Comparison of ENCODE assay signal across 9 cellular contexts in the genomic region with DNA sequence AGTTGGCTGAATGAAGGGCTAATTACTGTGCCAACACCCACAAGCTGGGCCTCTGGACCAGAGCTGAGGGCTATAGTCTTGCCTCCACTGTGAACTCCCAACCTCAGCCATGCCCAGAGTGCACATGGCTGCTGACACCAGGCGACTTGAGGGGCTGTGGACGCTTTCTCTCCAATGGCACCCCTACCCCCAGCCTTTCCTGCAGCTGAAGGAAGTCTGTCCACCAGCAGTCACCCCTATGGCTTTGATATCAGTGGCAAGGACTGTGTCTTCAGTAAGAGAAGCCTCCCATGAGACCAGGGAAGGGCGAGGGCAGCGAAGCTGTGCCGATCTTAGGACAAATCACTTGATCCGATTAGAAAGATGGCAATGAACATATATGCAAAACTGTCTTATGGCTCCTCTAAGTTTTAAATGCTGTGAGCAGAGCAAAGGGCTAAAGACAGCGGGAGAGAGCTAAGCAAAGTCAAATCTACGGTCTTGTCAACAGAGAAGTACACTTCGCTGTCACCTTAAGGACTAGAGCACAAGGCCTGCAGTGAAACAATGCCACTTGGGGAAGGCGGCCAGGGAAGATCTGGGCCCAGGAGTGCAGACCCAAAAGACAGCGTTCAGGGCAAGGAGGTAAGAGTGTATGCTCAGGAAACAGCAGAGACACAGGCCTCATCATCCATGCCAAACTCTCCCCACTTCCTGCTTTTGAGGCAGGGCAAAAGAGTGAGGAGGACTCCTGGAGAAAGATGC. TPM values are rescaled to one million over a fixed set of nuclear protein-coding genes. Genes with fewer than 3 reads are reported as not detected.
A peak's percentile ranks its signal among the peaks of the same experiment; 100 is the strongest.
DNase-seq lines count a peak whose midpoint lies in the region; ATAC-seq and TF ChIP-seq lines count a peak whose summit lies in the region.
"Had no signal": no experiment of that assay in that cellular context is flagged by ENCODE, and none has a peak within 500 bp of the region (broad histone marks: within the 10 kb centered on the region; RNA-seq: fewer than 3 reads in every experiment).

No MANE protein-coding gene starts in this region.

- peak overlapping the region; percentile 52 for H3K4me3 ChIP-seq in CD8-positive, alpha-beta memory T cell (ENCODE audit: low read length)
- H3K4me3 ChIP-seq in LNCaP clone FGC (ENCODE audit: low read depth, low read length) (peak overlapping the region; percentile 80), neural cell (ENCODE audit: low read length) (peak overlapping the region; percentile 99)

- H4K20me1 ChIP-seq in neural cell (ENCODE audit: insufficient read depth) = no peaks in the 10 kb centered on the region

- no peak for TF ChIP-seq RAD21 in neural cell (conservative IDR thresholded peaks at IDR 0.05)

- H3K4me1 ChIP-seq in CD8-positive, alpha-beta memory T cell (ENCODE audit: insufficient read depth, low read length) = peaks cover 21% of the 10 kb centered on the region

- POLR2A ChIA-PET in CD8-positive, alpha-beta memory T cell (lab: Charles Lee) = no interaction called here

- H3K9me3 Mint-ChIP-seq in CD8-positive, alpha-beta memory T cell = no peaks in the 10 kb centered on the region
- no peaks in the 10 kb centered on the region for H3K9me3 Mint-ChIP-seq in central memory CD8-positive, alpha-beta T cell

- H2AFZ ChIP-seq in neural cell (ENCODE audit: low read depth, low read length) = no peak overlapping the region

- H3K36me3 Mint-ChIP-seq in CD8-positive, alpha-beta memory T cell = peaks cover 0 to 54% (median 3%) of the 10 kb centered on the region in 3 donors
- H3K36me3 Mint-ChIP-seq in central memory CD8-positive, alpha-beta T cell (ENCODE audit: insufficient read depth) = peaks cover 31% of the 10 kb centered on the region

- H3K9ac ChIP-seq in neural cell (ENCODE audit: low read length) = peak overlapping the region; percentile 81

- TF ChIP-seq CTCF in LNCaP clone FGC (IDR thresholded peaks at IDR 0.05; ENCODE audit: control insufficient read depth, extremely low read depth, insufficient read depth) (no peak), neural cell (IDR thresholded peaks at IDR 0.05; ENCODE audit: poor library complexity, severe bottlenecking) (no peak)

- H3K27ac Mint-ChIP-seq in CD8-positive, alpha-beta memory T cell = peak overlapping the region; percentile 85 to 98 (median 95)
- H3K27ac Mint-ChIP-seq in central memory CD8-positive, alpha-beta T cell (ENCODE audit: low read depth) = peak overlapping the region; percentile 95

- H3F3A ChIP-seq in neural cell (ENCODE audit: insufficient read depth, low read length, poor library complexity, severe bottlenecking) = no peaks in the 10 kb centered on the region

- no peaks in the 10 kb centered on the region for H3K27me3 Mint-ChIP-seq in CD8-positive, alpha-beta memory T cell
- H3K27me3 Mint-ChIP-seq in central memory CD8-positive, alpha-beta T cell = no peaks in the 10 kb centered on the region

- H3K27me3 ChIP-seq in CD8-positive, alpha-beta memory T cell (ENCODE audit: insufficient read depth, low read length, poor library complexity, severe bottlenecking) = no peaks in the 10 kb centered on the region
- no peaks in the 10 kb centered on the region for H3K27me3 ChIP-seq in neural cell (ENCODE audit: insufficient read depth, low read depth, low read length)

- peak overlapping the region; percentile 96 for H3K4me2 ChIP-seq in neural cell (ENCODE audit: low read length)

- no peaks in the 10 kb centered on the region for H3K9me3 ChIP-seq in CD8-positive, alpha-beta memory T cell (ENCODE audit: low read length)
- H3K9me3 ChIP-seq in neural cell (ENCODE audit: low read length) = no peaks in the 10 kb centered on the region

- ATAC-seq in central memory CD8-positive, alpha-beta T cell (replicated peaks; ENCODE audit: extremely low read depth, poor library complexity, severe bottlenecking) = no peak

- CTCF ChIA-PET in CD8-positive, alpha-beta memory T cell (lab: Charles Lee) = interaction anchor here (1.5 to 1.6 kb wide), 2 partner anchors 8 to 10 kb away, joined by 3 to 8 read pairs; no protein-coding TSS in a partner anchor

- peaks cover 29% of the 10 kb centered on the region for H3K36me3 ChIP-seq in CD8-positive, alpha-beta memory T cell (ENCODE audit: insufficient read depth, low read length)
- no peaks in the 10 kb centered on the region for H3K36me3 ChIP-seq in neural cell (ENCODE audit: insufficient read depth, low read length)

- H3K79me2 ChIP-seq in neural cell (replicated peaks; ENCODE audit: insufficient read depth, low read length) = peaks cover 17% of the 10 kb centered on the region

- no peaks in the 10 kb centered on the region for H3K9me2 ChIP-seq in neural cell (ENCODE audit: insufficient read depth, low read length)

- peak overlapping the region; percentile 87 to 98 (median 96) for H3K4me3 Mint-ChIP-seq in CD8-positive, alpha-beta memory T cell
- H3K4me3 Mint-ChIP-seq in central memory CD8-positive, alpha-beta T cell = peak overlapping the region; percentile 95

- no peak for DNase-seq in CD8-positive, alpha-beta memory T cell
- DNase-seq in LNCaP clone FGC (ENCODE audit: low read depth) (no peak), occipital lobe (lab: John Stamatoyannopoulos, UW) (no peak), SW 1271 (lab: John Stamatoyannopoulos, UW) (no peak), cortex of kidney (lab: John Stamatoyannopoulos, UW) (no peak), GDM1 (lab: John Stamatoyannopoulos, UW) (no peak)
- DNase-seq in central memory CD8-positive, alpha-beta T cell (ENCODE audit: low spot score in 2 of 2) = no peak

- H3K27ac ChIP-seq in CD8-positive, alpha-beta memory T cell (ENCODE audit: low read depth, low read length) = no peak overlapping the region
- H3K27ac ChIP-seq in neural cell (ENCODE audit: low read length) = no peak overlapping the region

- no peak for TF ChIP-seq EP300 in neural cell (conservative IDR thresholded peaks at IDR 0.05; ENCODE audit: poor library complexity, severe bottlenecking)

- peaks cover 29 to 38% (median 36%) of the 10 kb centered on the region in 3 donors for H3K4me1 Mint-ChIP-seq in CD8-positive, alpha-beta memory T cell
- H3K4me1 Mint-ChIP-seq in central memory CD8-positive, alpha-beta T cell = peaks cover 42% of the 10 kb centered on the region

TF ChIP-seq in neural cell, 6 proteins besides CTCF, POLR2A, EP300 and RAD21:
- TF ChIP-seq EZH2 (IDR thresholded peaks at IDR 0.05; ENCODE audit: borderline replicate concordance, insufficient read depth, low read length, poor library complexity, severe bottlenecking) (no peak), TAF1 (IDR thresholded peaks at IDR 0.05; ENCODE audit: low read depth) (no peak), MXI1 (conservative IDR thresholded peaks at IDR 0.05; ENCODE audit: poor library complexity, severe bottlenecking) (no peak), REST (IDR thresholded peaks at IDR 0.05; ENCODE audit: borderline replicate concordance) (no peak), POLR2AphosphoS5 (IDR thresholded peaks at IDR 0.05) (no peak), SMC3 (conservative IDR thresholded peaks at IDR 0.05; ENCODE audit: poor library complexity) (no peak)

RNA-seq across cellular contexts. Expression of gene TEX261, which starts 1.6 kb away (rescaled TPM):
- total RNA-seq in CD8-positive, alpha-beta memory T cell = 10 to 100 TPM; 95.4 to 96.1 TPM
- 35.7 TPM for polyA plus RNA-seq in CD8-positive, alpha-beta memory T cell
- polyA plus RNA-seq in neural cell = 30.3 and 48.2 TPM in 2 replicates
- polyA minus RNA-seq in neural cell = 18.2 and 19.2 TPM in 2 replicates
- total RNA-seq in occipital lobe = 18.1 TPM

RNA-seq across cellular contexts. Expression of gene ANKRD53, which starts 14.7 kb away (rescaled TPM):
- under 1 TPM in 1 of 2 experiments, not detected in 1; 0.35 TPM for total RNA-seq in CD8-positive, alpha-beta memory T cell
- 0.16 TPM for polyA plus RNA-seq in CD8-positive, alpha-beta memory T cell
- not detected in 2 replicates for polyA plus RNA-seq in neural cell
- polyA minus RNA-seq in neural cell = not detected in 2 replicates
- 0.62 TPM for total RNA-seq in occipital lobe

RNA-seq across cellular contexts. Expression of gene ATP6V1B1, which starts 57.4 kb away (rescaled TPM):
- total RNA-seq in CD8-positive, alpha-beta memory T cell = not detected
- polyA plus RNA-seq in CD8-positive, alpha-beta memory T cell = not detected
- 0.12 and 0.42 TPM in 2 replicates for polyA plus RNA-seq in neural cell
- not detected in 2 replicates for polyA minus RNA-seq in neural cell
- not detected for total RNA-seq in occipital lobe
- total RNA-seq: frontal cortex had no signal
